Comparison of ENCODE assay signal across 8 cellular contexts in genomic region chr14:24289649-24290283, GRCh38. TPM values are rescaled to one million over a fixed set of nuclear protein-coding genes. Genes with fewer than 3 reads are reported as not detected.
DNase-seq lines count a peak whose midpoint lies in the region; ATAC-seq and TF ChIP-seq lines count a peak whose summit lies in the region.
"Had no signal": no experiment of that assay in that cellular context is flagged by ENCODE, and none has a peak within 500 bp of the region (broad histone marks: within the 10 kb centered on the region; RNA-seq: fewer than 3 reads in every experiment).

No MANE protein-coding gene starts in this region.

- POLR2A ChIA-PET in GM10248 (lab: Yijun Ruan, JAX): interaction anchor here (1.2 kb wide), 2 partner anchors 19 to 27 kb away, joined by 3 read pairs; partner anchors contain the start of gene TGM1

- H3K4me3 ChIP-seq in effector memory CD4-positive, alpha-beta T cell (ENCODE audit: insufficient read depth, low read depth, low read length, poor library complexity, severe bottlenecking): no peak overlapping the region

- no peaks in the 10 kb centered on the region for H3K27me3 ChIP-seq in effector memory CD4-positive, alpha-beta T cell (replicated peaks; ENCODE audit: control insufficient read depth, insufficient read depth, low read length, poor library complexity, severe bottlenecking)

- no peaks in the 10 kb centered on the region for H3K9me3 ChIP-seq in effector memory CD4-positive, alpha-beta T cell (ENCODE audit: control insufficient read depth, low read length)

- H3K4me1 Mint-ChIP-seq in activated naive CD8-positive, alpha-beta T cell treated with anti-CD3 and anti-CD28 coated beads for 36 hours: peaks cover 44% of the 10 kb centered on the region
- no peaks in the 10 kb centered on the region for H3K4me1 Mint-ChIP-seq in osteocyte (ENCODE audit: unreplicated experiment)

- no peak overlapping the region for H3K27ac Mint-ChIP-seq in activated naive CD8-positive, alpha-beta T cell treated with anti-CD3 and anti-CD28 coated beads for 36 hours
- H3K27ac Mint-ChIP-seq in osteocyte (ENCODE audit: unreplicated experiment): no peak overlapping the region
- H3K27ac Mint-ChIP-seq: stimulated activated naive CD8-positive, alpha-beta T cell treated with anti-CD3 and anti-CD28 coated beads, Interleukin-15, Interleukin-2, amounts not matched to agents 100 ng/mL and 50 ng/mL, for 24 hours had no signal

- CTCF ChIA-PET in GM10248 (lab: Yijun Ruan, JAX): interaction anchor here (0.6 to 15.5 kb wide), 14 partner anchors 9 to 181 kb away, joined by 3 to 323 read pairs (median 6); partner anchors contain the start of genes CBLN3, CIDEB, DHRS1 and KHNYN

- H3K27ac ChIP-seq in effector memory CD4-positive, alpha-beta T cell (ENCODE audit: insufficient read depth, low read length, poor library complexity, severe bottlenecking): no peak overlapping the region

- no peaks in the 10 kb centered on the region for H3K9me3 Mint-ChIP-seq in activated naive CD8-positive, alpha-beta T cell treated with anti-CD3 and anti-CD28 coated beads for 36 hours
- no peaks in the 10 kb centered on the region for H3K9me3 Mint-ChIP-seq in osteocyte (ENCODE audit: unreplicated experiment)
- H3K9me3 Mint-ChIP-seq: stimulated activated naive CD8-positive, alpha-beta T cell treated with anti-CD3 and anti-CD28 coated beads, Interleukin-15, Interleukin-2, amounts not matched to agents 100 ng/mL and 50 ng/mL, for 24 hours had no signal

- no peak overlapping the region for H3K4me3 Mint-ChIP-seq in activated naive CD8-positive, alpha-beta T cell treated with anti-CD3 and anti-CD28 coated beads for 36 hours
- no peak overlapping the region for H3K4me3 Mint-ChIP-seq in osteocyte (ENCODE audit: unreplicated experiment)
- H3K4me3 Mint-ChIP-seq: stimulated activated naive CD8-positive, alpha-beta T cell treated with anti-CD3 and anti-CD28 coated beads, Interleukin-15, Interleukin-2, amounts not matched to agents 100 ng/mL and 50 ng/mL, for 24 hours had no signal

- ATAC-seq in HG02571 (IDR thresholded peaks at IDR 0.05; ENCODE audit: unreplicated experiment): peak; percentile 70

- no peak for TF ChIP-seq CTCF in GM10248 (IDR thresholded peaks at IDR 0.05; ENCODE audit: control extremely low read depth, extremely low read depth, low read depth, missing control alignments)
- TF ChIP-seq CTCF in osteocyte (IDR thresholded peaks at IDR 0.05): no peak

- DNase-seq in GM10248 (ENCODE audit: extremely low spot score) (peak; percentile 58), activated gamma-delta T cell (lab: John Stamatoyannopoulos, UW) (no peak), osteocyte (ENCODE audit: extremely low spot score, unreplicated experiment) (no peak)
- DNase-seq in activated naive CD8-positive, alpha-beta T cell treated with anti-CD3 and anti-CD28 coated beads for 36 hours: peak; percentile 78
- DNase-seq in effector memory CD4-positive, alpha-beta T cell: no peak
- DNase-seq: NCI-H1092 treated with DMSO at 0.1 percent for 48 hours had no signal

- peaks cover 28% of the 10 kb centered on the region for H3K36me3 Mint-ChIP-seq in activated naive CD8-positive, alpha-beta T cell treated with anti-CD3 and anti-CD28 coated beads for 36 hours
- peaks cover 16% of the 10 kb centered on the region for H3K36me3 Mint-ChIP-seq in osteocyte (ENCODE audit: unreplicated experiment)

- H3K27me3 Mint-ChIP-seq in activated naive CD8-positive, alpha-beta T cell treated with anti-CD3 and anti-CD28 coated beads for 36 hours: no peaks in the 10 kb centered on the region
- H3K27me3 Mint-ChIP-seq in osteocyte (ENCODE audit: unreplicated experiment): no peaks in the 10 kb centered on the region
- H3K27me3 Mint-ChIP-seq: stimulated activated naive CD8-positive, alpha-beta T cell treated with anti-CD3 and anti-CD28 coated beads, Interleukin-15, Interleukin-2, amounts not matched to agents 100 ng/mL and 50 ng/mL, for 24 hours had no signal

- H3K4me1 ChIP-seq in effector memory CD4-positive, alpha-beta T cell (ENCODE audit: control insufficient read depth, insufficient read depth, low read length, poor library complexity, severe bottlenecking): peaks cover 2% of the 10 kb centered on the region

- H3K36me3 ChIP-seq in effector memory CD4-positive, alpha-beta T cell (ENCODE audit: control insufficient read depth, insufficient read depth, low read length): peaks cover 25% of the 10 kb centered on the region

RNA-seq across cellular contexts. Expression of gene DHRS1, which starts 9.8 kb away (rescaled TPM):
- total RNA-seq in activated naive CD8-positive, alpha-beta T cell treated with anti-CD3 and anti-CD28 coated beads for 36 hours: 1 to 10 TPM; 7.4 to 8.6 TPM
- total RNA-seq in osteocyte: 24.6 and 27.0 TPM in 2 replicates

RNA-seq across cellular contexts. Expression of gene NOP9, which starts 9.9 kb away (rescaled TPM):
- 10 to 100 TPM; 40.9 to 45.0 TPM for total RNA-seq in activated naive CD8-positive, alpha-beta T cell treated with anti-CD3 and anti-CD28 coated beads for 36 hours
- 27.8 and 28.2 TPM in 2 replicates for total RNA-seq in osteocyte

RNA-seq across cellular contexts. Expression of gene CIDEB, which starts 18.0 kb away (rescaled TPM):
- 1 to 10 TPM; 6.0 to 6.7 TPM for total RNA-seq in activated naive CD8-positive, alpha-beta T cell treated with anti-CD3 and anti-CD28 coated beads for 36 hours
- not detected in 2 replicates for total RNA-seq in osteocyte

RNA-seq across cellular contexts. Expression of gene RABGGTA, which starts 18.4 kb away (rescaled TPM):
- total RNA-seq in activated naive CD8-positive, alpha-beta T cell treated with anti-CD3 and anti-CD28 coated beads for 36 hours: 10 to 100 TPM; 34.5 to 36.1 TPM
- 26.1 and 30.8 TPM in 2 replicates for total RNA-seq in osteocyte

RNA-seq across cellular contexts. Expression of gene LTB4R2, which starts 20.2 kb away (rescaled TPM):
- total RNA-seq in activated naive CD8-positive, alpha-beta T cell treated with anti-CD3 and anti-CD28 coated beads for 36 hours: 10 to 100 TPM; 11.5 TPM
- 12.5 and 14.9 TPM in 2 replicates for total RNA-seq in osteocyte

Comparison
In these comparisons a context has a peak if more than half of its experiments do, and no peak if none do; other contexts are left out.
1. DNase-seq: peak in GM10248 (single experiment) and activated naive CD8-positive, alpha-beta T cell treated with anti-CD3 and anti-CD28 coated beads for 36 hours (single experiment); none in activated gamma-delta T cell (single experiment), effector memory CD4-positive, alpha-beta T cell (0 of 3) and osteocyte (single experiment).